In the genomic region with DNA sequence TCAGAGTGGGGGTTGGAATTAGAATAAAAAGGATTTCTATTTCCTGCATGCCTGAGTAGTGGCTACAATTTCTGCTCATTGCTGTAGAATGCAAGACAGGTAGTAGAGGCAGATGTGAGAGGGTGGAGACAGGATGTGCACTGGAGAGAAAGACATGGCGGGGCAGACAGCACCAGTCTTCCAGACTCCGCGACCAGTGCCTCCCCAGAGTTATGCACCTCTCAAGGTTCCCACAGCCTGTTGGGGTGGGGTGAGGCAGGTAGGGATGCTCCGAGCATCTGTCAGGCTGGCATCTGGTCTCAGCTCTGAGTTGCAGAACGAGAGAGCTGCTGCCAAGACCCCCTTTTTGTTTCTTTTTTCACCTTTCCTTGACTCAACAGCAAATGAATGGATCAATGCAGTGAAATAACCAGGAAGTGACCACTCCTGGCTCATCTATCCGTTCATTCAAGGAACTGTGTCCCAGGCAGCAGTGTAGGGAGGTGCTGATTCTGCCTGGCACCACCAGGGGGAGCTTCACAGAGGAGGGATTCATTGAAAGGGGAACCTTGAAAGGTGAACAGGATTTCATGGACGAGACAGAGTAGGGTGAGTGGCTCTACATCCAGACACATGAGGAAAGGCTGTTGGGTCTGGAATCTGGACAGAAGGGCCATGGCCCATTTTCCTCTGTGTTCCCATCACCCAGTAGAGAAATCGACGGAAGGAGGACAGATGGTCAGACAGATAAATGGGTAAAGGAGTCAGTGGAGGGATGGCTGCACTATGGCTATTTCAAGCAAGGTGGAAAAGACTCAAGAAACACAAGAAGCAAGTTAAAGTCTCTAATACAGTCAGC, we compare ENCODE assay signal across 9 cellular contexts. TPM values are rescaled to one million over a fixed set of nuclear protein-coding genes. Genes with fewer than 3 reads are reported as not detected.
DNase-seq lines count a peak whose midpoint lies in the region; ATAC-seq and TF ChIP-seq lines count a peak whose summit lies in the region.
"Had no signal": no experiment of that assay in that cellular context is flagged by ENCODE, and none has a peak within 500 bp of the region (broad histone marks: within the 10 kb centered on the region; RNA-seq: fewer than 3 reads in every experiment).

No MANE protein-coding gene starts in this region.

- intact Hi-C loops in vagina (cut with DNase I): no loop called here

- no peaks in the 10 kb centered on the region for H3K9me3 ChIP-seq in vagina

- ATAC-seq in GM18511 (IDR thresholded peaks at IDR 0.05; ENCODE audit: unreplicated experiment): peak; percentile 77
- peak; percentile 83 for ATAC-seq in HG03520 (IDR thresholded peaks at IDR 0.05; ENCODE audit: unreplicated experiment)

- H3K4me1 ChIP-seq in vagina: no peaks in the 10 kb centered on the region

- H3K27me3 ChIP-seq in vagina: no peaks in the 10 kb centered on the region

- no peak for TF ChIP-seq POLR2A in vagina (IDR thresholded peaks at IDR 0.05)

- TF ChIP-seq CTCF in vagina (IDR thresholded peaks at IDR 0.05): peak in 2 of 3 experiments; percentile 51 to 69

- DNase-seq in AG20443 (ENCODE audit: low spot score): peak; percentile 85
- peak; percentile 61 for DNase-seq in RPMI8226
- peak; percentile 85 for DNase-seq in activated effector memory CD4-positive, alpha-beta T cell treated with anti-CD3 and anti-CD28 coated beads, Interleukin-2, amount 50 U/mL, for 16 hours
- peak; percentile 16 for DNase-seq in glomerular endothelial cell (ENCODE audit: extremely low read depth, low read depth, low spot score)
- peak; percentile 60 for DNase-seq in pons (ENCODE audit: low spot score)
- DNase-seq in vagina (ENCODE audit: extremely low spot score in 2 of 2): peak; percentile 60 to 90

- H3K27ac ChIP-seq in vagina: no peak overlapping the region
- H3K27ac ChIP-seq: skin epidermis had no signal

- H3K4me3 ChIP-seq in vagina: no peak overlapping the region
- H3K4me3 ChIP-seq: skin epidermis had no signal

- H3K36me3 ChIP-seq in vagina: no peaks in the 10 kb centered on the region

RNA-seq across cellular contexts. Expression of gene SLC18A3, which starts 17.2 kb away (rescaled TPM):
- total RNA-seq in glomerular endothelial cell: not detected in 2 replicates
- 0.49 TPM for total RNA-seq in vagina

RNA-seq across cellular contexts. Expression of gene CHAT, which starts 20.9 kb away (rescaled TPM):
- not detected in 2 replicates for total RNA-seq in glomerular endothelial cell
- total RNA-seq in vagina: not detected

RNA-seq across cellular contexts. Expression of gene ERCC6, which starts 54.0 kb away (rescaled TPM):
- total RNA-seq in glomerular endothelial cell (10.7 and 14.5 TPM in 2 replicates), vagina (15.2 TPM)

Comparison
In these comparisons a context has a peak if more than half of its experiments do, and no peak if none do; other contexts are left out.
1. DNase-seq: peak in every context shown above with its lines; median percentile 85 in AG20443; 85 in activated effector memory CD4-positive, alpha-beta T cell treated with anti-CD3 and anti-CD28 coated beads, Interleukin-2, amount 50 U/mL, for 16 hours; 75 in vagina; 61 in RPMI8226; 60 in pons; 16 in glomerular endothelial cell.